ENCODE assay signal across 29 cellular contexts in the genomic region with DNA sequence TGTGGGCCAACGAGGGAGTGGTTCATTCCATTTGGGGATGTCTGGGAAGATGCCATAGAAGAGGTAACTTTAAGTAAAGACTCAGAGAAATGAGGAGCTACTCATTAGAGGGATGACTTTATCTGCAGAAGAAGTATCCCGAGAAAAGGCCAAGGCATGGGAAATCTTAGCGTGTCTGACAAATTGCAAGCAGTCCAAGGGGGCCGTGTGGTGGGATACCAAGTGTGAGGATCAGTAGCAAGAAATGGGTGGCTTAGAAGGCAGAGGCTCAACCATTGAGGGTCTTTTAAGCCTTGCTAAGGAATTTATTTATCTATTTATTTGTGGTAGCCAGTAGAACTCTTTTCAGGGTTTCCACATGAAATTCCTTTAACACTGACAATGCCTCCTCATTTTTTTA.
"Had no signal": no experiment of that assay in that cellular context is flagged by ENCODE, and none has a peak within 500 bp of the region (broad histone marks: within the 10 kb centered on the region; RNA-seq: fewer than 3 reads in every experiment).

No MANE protein-coding gene starts in this region.

- H3K4me1 Mint-ChIP-seq: stimulated activated effector memory CD8-positive, alpha-beta T cell treated with anti-CD3 and anti-CD28 coated beads, Interleukin-12 subunit alpha, Interleukin-12 subunit beta, amount 100 ng/mL, for 72 hours; stimulated activated memory B cell treated with anti-CD40 and anti-IgM and Interleukin-4, amounts not matched to agents 10 μg/mL and 1 μg/mL and 100 μg/mL, for 72 hours; stimulated activated naive B cell treated with anti-CD40 and anti-IgM and Interleukin-4, amounts not matched to agents 10 μg/mL and 1 μg/mL and 100 μg/mL, for 72 hours; stimulated activated naive CD8-positive, alpha-beta T cell treated with anti-CD3 and anti-CD28 coated beads, Interleukin-15, amount 100 ng/mL, for 72 hours had no signal

- DNase-seq: stimulated activated CD4-positive, alpha-beta T cell treated with anti-CD3 and anti-CD28 coated beads, Interleukin-2, amount 100 ng/mL, for 48 hours; stimulated activated CD4-positive, alpha-beta T cell treated with anti-CD3 and anti-CD28 coated beads, Interleukin-4, amount 100 ng/mL, for 1 hour; stimulated activated CD4-positive, alpha-beta T cell treated with anti-CD3 and anti-CD28 coated beads, Interleukin-4, amount 100 ng/mL, for 24 hours; stimulated activated CD4-positive, alpha-beta T cell treated with anti-CD3 and anti-CD28 coated beads, Interleukin-4, amount 100 ng/mL, for 4 hours; stimulated activated CD8-positive, alpha-beta memory T cell treated with anti-CD3 and anti-CD28 coated beads, Interleukin-4, amount 100 ng/mL, for 48 hours; stimulated activated naive B cell treated with anti-CD40 and anti-IgM and Interleukin-4, amounts not matched to agents 10 μg/mL and 1 μg/mL and 100 μg/mL, for 72 hours; stimulated activated naive CD4-positive, alpha-beta T cell; stimulated activated naive CD4-positive, alpha-beta T cell treated with Interleukin-2 at 50 U/mL for 16 hours; stimulated activated naive CD8-positive, alpha-beta T cell treated with anti-CD3 and anti-CD28 coated beads, Interleukin-15, amount 100 ng/mL, for 72 hours; stimulated activated naive CD8-positive, alpha-beta T cell treated with anti-CD3 and anti-CD28 coated beads, Interleukin-15, Interleukin-2, amounts not matched to agents 100 U/mL and 50 U/mL, for 24 hours; stomach; substantia nigra; testis; thyroid gland; tibial artery; transverse colon; trophoblast cell; upper lobe of left lung; upper lobe of right lung; uterus had no signal

- H3K27me3 ChIP-seq: stomach, suprapubic skin, testis, thyroid gland, tibial artery, tibial nerve, transverse colon, upper lobe of left lung, upper lobe of right lung, uterus, vagina had no signal

- H3K27me3 Mint-ChIP-seq: stimulated activated naive CD8-positive, alpha-beta T cell treated with anti-CD3 and anti-CD28 coated beads, Interleukin-15, amount 100 ng/mL, for 72 hours; stimulated activated naive CD8-positive, alpha-beta T cell treated with anti-CD3 and anti-CD28 coated beads, Interleukin-15, Interleukin-2, amounts not matched to agents 100 ng/mL and 50 ng/mL, for 24 hours had no signal

- H3K9me3 Mint-ChIP-seq: stimulated activated effector memory CD8-positive, alpha-beta T cell treated with anti-CD3 and anti-CD28 coated beads, Interleukin-12 subunit alpha, Interleukin-12 subunit beta, amount 100 ng/mL, for 72 hours; stimulated activated memory B cell treated with anti-CD40 and anti-IgM and Interleukin-4, amounts not matched to agents 10 μg/mL and 1 μg/mL and 100 μg/mL, for 72 hours; stimulated activated naive B cell treated with anti-CD40 and anti-IgM and Interleukin-4, amounts not matched to agents 10 μg/mL and 1 μg/mL and 100 μg/mL, for 72 hours; stimulated activated naive CD8-positive, alpha-beta T cell treated with anti-CD3 and anti-CD28 coated beads, Interleukin-15, amount 100 ng/mL, for 72 hours; stimulated activated naive CD8-positive, alpha-beta T cell treated with anti-CD3 and anti-CD28 coated beads, Interleukin-15, Interleukin-2, amounts not matched to agents 100 ng/mL and 50 ng/mL, for 24 hours; type B pancreatic cell had no signal

- H3K27ac Mint-ChIP-seq: stimulated activated effector memory CD8-positive, alpha-beta T cell treated with anti-CD3 and anti-CD28 coated beads, Interleukin-12 subunit alpha, Interleukin-12 subunit beta, amount 100 ng/mL, for 72 hours; stimulated activated memory B cell treated with anti-CD40 and anti-IgM and Interleukin-4, amounts not matched to agents 10 μg/mL and 1 μg/mL and 100 μg/mL, for 72 hours; stimulated activated naive B cell treated with anti-CD40 and anti-IgM and Interleukin-4, amounts not matched to agents 10 μg/mL and 1 μg/mL and 100 μg/mL, for 72 hours; stimulated activated naive CD8-positive, alpha-beta T cell treated with anti-CD3 and anti-CD28 coated beads, Interleukin-15, amount 100 ng/mL, for 72 hours; stimulated activated naive CD8-positive, alpha-beta T cell treated with anti-CD3 and anti-CD28 coated beads, Interleukin-15, Interleukin-2, amounts not matched to agents 100 ng/mL and 50 ng/mL, for 24 hours; type B pancreatic cell had no signal

- FAIRE-seq: urothelium cell line had no signal

- H3K36me3 Mint-ChIP-seq: stimulated activated effector memory CD8-positive, alpha-beta T cell treated with anti-CD3 and anti-CD28 coated beads, Interleukin-12 subunit alpha, Interleukin-12 subunit beta, amount 100 ng/mL, for 72 hours; stimulated activated memory B cell treated with anti-CD40 and anti-IgM and Interleukin-4, amounts not matched to agents 10 μg/mL and 1 μg/mL and 100 μg/mL, for 72 hours; stimulated activated naive B cell treated with anti-CD40 and anti-IgM and Interleukin-4, amounts not matched to agents 10 μg/mL and 1 μg/mL and 100 μg/mL, for 72 hours; type B pancreatic cell had no signal

- H3K27ac ChIP-seq: stomach, suprapubic skin, testis, thoracic aorta, thyroid gland, tibial artery, tibial nerve, transverse colon, upper lobe of left lung, upper lobe of right lung, uterus, vagina had no signal

- H3K4me3 ChIP-seq: stomach, suprapubic skin, testis, thoracic aorta, thyroid gland, tibial artery, tibial nerve, transverse colon, upper lobe of left lung, upper lobe of right lung, uterus, vagina had no signal

- H3K4me3 Mint-ChIP-seq: stimulated activated effector memory CD8-positive, alpha-beta T cell treated with anti-CD3 and anti-CD28 coated beads, Interleukin-12 subunit alpha, Interleukin-12 subunit beta, amount 100 ng/mL, for 72 hours; stimulated activated memory B cell treated with anti-CD40 and anti-IgM and Interleukin-4, amounts not matched to agents 10 μg/mL and 1 μg/mL and 100 μg/mL, for 72 hours; stimulated activated naive B cell treated with anti-CD40 and anti-IgM and Interleukin-4, amounts not matched to agents 10 μg/mL and 1 μg/mL and 100 μg/mL, for 72 hours; stimulated activated naive CD8-positive, alpha-beta T cell treated with anti-CD3 and anti-CD28 coated beads, Interleukin-15, amount 100 ng/mL, for 72 hours; stimulated activated naive CD8-positive, alpha-beta T cell treated with anti-CD3 and anti-CD28 coated beads, Interleukin-15, Interleukin-2, amounts not matched to agents 100 ng/mL and 50 ng/mL, for 24 hours; type B pancreatic cell had no signal

- H3K36me3 ChIP-seq: stomach, suprapubic skin, thoracic aorta, thyroid gland, tibial artery, tibial nerve, transverse colon, upper lobe of left lung, upper lobe of right lung, uterus, vagina had no signal

- H3K4me1 ChIP-seq: suprapubic skin, testis, thyroid gland, tibial artery, tibial nerve, transverse colon, upper lobe of left lung, upper lobe of right lung, uterus, vagina had no signal

- H3K9me3 ChIP-seq: stomach, suprapubic skin, testis, thoracic aorta, thyroid gland, tibial artery, tibial nerve, transverse colon, upper lobe of left lung, upper lobe of right lung, uterus, vagina had no signal
